In the genomic region with DNA sequence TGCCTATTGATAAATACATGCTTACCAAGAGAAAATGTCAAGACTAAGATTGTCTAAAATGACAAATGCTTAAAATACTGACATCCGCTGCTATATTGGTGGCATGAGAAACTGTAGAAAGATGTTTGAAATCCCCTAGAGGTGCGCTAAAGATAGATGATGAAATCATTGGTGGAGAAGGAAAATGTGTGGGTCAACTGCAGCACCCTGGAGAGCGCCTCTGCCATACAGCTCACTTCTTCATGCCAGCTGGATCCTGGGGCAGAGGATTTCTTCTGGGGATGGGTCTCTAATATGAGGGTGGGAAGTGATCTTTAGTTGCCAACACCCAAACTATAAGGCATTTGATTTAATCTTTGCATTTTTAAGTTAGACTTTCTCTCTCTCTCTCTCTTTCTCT, we compare ENCODE assay signal across 1 cellular context.
A peak's percentile ranks its signal among the peaks of the same experiment; 100 is the strongest.
TF ChIP-seq lines count a peak whose summit lies in the region.

No MANE protein-coding gene starts in this region.

TF ChIP-seq in liver, 16 proteins besides CTCF, POLR2A, EP300 and RAD21 (continued from another document):
- TF ChIP-seq, protein P1, sequence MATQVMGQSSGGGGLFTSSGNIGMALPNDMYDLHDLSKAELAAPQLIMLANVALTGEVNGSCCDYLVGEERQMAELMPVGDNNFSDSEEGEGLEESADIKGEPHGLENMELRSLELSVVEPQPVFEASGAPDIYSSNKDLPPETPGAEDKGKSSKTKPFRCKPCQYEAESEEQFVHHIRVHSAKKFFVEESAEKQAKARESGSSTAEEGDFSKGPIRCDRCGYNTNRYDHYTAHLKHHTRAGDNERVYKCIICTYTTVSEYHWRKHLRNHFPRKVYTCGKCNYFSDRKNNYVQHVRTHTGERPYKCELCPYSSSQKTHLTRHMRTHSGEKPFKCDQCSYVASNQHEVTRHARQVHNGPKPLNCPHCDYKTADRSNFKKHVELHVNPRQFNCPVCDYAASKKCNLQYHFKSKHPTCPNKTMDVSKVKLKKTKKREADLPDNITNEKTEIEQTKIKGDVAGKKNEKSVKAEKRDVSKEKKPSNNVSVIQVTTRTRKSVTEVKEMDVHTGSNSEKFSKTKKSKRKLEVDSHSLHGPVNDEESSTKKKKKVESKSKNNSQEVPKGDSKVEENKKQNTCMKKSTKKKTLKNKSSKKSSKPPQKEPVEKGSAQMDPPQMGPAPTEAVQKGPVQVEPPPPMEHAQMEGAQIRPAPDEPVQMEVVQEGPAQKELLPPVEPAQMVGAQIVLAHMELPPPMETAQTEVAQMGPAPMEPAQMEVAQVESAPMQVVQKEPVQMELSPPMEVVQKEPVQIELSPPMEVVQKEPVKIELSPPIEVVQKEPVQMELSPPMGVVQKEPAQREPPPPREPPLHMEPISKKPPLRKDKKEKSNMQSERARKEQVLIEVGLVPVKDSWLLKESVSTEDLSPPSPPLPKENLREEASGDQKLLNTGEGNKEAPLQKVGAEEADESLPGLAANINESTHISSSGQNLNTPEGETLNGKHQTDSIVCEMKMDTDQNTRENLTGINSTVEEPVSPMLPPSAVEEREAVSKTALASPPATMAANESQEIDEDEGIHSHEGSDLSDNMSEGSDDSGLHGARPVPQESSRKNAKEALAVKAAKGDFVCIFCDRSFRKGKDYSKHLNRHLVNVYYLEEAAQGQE (IDR thresholded peaks at IDR 0.05), result peak; percentile 92
- TF ChIP-seq HNF4G (IDR thresholded peaks at IDR 0.05), result no peak
TF ChIP-seq in liver: peak in this region for 1.
